In genomic region chr15:30992073-30992363, GRCh38 we compare ENCODE assay signal across 8 cellular contexts. TPM values are rescaled to one million over a fixed set of nuclear protein-coding genes. Genes with fewer than 3 reads are reported as not detected.
DNase-seq lines count a peak whose midpoint lies in the region; ATAC-seq and TF ChIP-seq lines count a peak whose summit lies in the region.

No MANE protein-coding gene starts in this region.

- H3K4me1 ChIP-seq in OCI-LY3 (ENCODE audit: low read length) = peaks cover 17% of the 10 kb centered on the region

- no peaks in the 10 kb centered on the region for H3K27me3 Mint-ChIP-seq in osteocyte (ENCODE audit: unreplicated experiment)

- H3K4me3 Mint-ChIP-seq in osteocyte (ENCODE audit: unreplicated experiment) = peak overlapping the region; percentile 78

- TF ChIP-seq CTCF in OCI-LY3 (IDR thresholded peaks at IDR 0.05; ENCODE audit: low read depth, low read length) = no peak
- no peak for TF ChIP-seq CTCF in epithelial cell of esophagus (IDR thresholded peaks at IDR 0.05; ENCODE audit: insufficient read depth, low read depth, low read length, missing control alignments)
- no peak for TF ChIP-seq CTCF in osteocyte (IDR thresholded peaks at IDR 0.05)

- peak overlapping the region; percentile 86 for H3K27ac Mint-ChIP-seq in osteocyte (ENCODE audit: unreplicated experiment)

- peaks cover 32% of the 10 kb centered on the region for H3K79me2 ChIP-seq in OCI-LY3 (ENCODE audit: low read length)

- H3K9me3 Mint-ChIP-seq in osteocyte (ENCODE audit: unreplicated experiment) = no peaks in the 10 kb centered on the region

- H3K36me3 ChIP-seq in OCI-LY3 (replicated peaks; ENCODE audit: low read depth, low read length) = peaks cover 5% of the 10 kb centered on the region

- H4K20me1 ChIP-seq in OCI-LY3 (ENCODE audit: insufficient read depth, low read length) = peaks cover 11% of the 10 kb centered on the region

- H2AFZ ChIP-seq in OCI-LY3 (ENCODE audit: low read depth, low read length) = peak overlapping the region; percentile 86

- peak overlapping the region; percentile 62 for H3K27ac ChIP-seq in OCI-LY3 (ENCODE audit: low read length)

- H3K9ac ChIP-seq in OCI-LY3 (ENCODE audit: low read length) = peak overlapping the region; percentile 81

- H3K4me2 ChIP-seq in OCI-LY3 (ENCODE audit: low read length) = peak overlapping the region; percentile 75

- ATAC-seq in GM21529 (IDR thresholded peaks at IDR 0.05; ENCODE audit: unreplicated experiment) (peak; percentile 29), GM18519 (IDR thresholded peaks at IDR 0.05; ENCODE audit: low FRiP score, unreplicated experiment) (no peak), HG03095 (IDR thresholded peaks at IDR 0.05; ENCODE audit: unreplicated experiment) (no peak)

- peaks cover 12% of the 10 kb centered on the region for H3K4me1 Mint-ChIP-seq in osteocyte (ENCODE audit: unreplicated experiment)

- no peaks in the 10 kb centered on the region for H3K27me3 ChIP-seq in OCI-LY3 (ENCODE audit: low read depth, low read length)

- H3K4me3 ChIP-seq in OCI-LY3 (ENCODE audit: low read length) (peak overlapping the region; percentile 94), epithelial cell of esophagus (ENCODE audit: low read length) (peak overlapping the region; percentile 70)

- DNase-seq in epithelial cell of esophagus (ENCODE audit: low read depth) (peak; percentile 39), osteocyte (ENCODE audit: extremely low spot score, unreplicated experiment) (no peak), NCI-H1092 (lab: John Stamatoyannopoulos, UW) (no peak), AG08395 (ENCODE audit: low spot score) (no peak)

- H3K36me3 Mint-ChIP-seq in osteocyte (ENCODE audit: unreplicated experiment) = no peaks in the 10 kb centered on the region

- H3K9me3 ChIP-seq in OCI-LY3 (ENCODE audit: insufficient read depth, low read length) = no peaks in the 10 kb centered on the region

RNA-seq across cellular contexts. Expression of gene MTMR10, which starts 0.6 kb away (rescaled TPM):
- total RNA-seq in osteocyte = 23.3 and 23.7 TPM in 2 replicates
